14 cellular contexts compared by ENCODE assay signal in the genomic region with DNA sequence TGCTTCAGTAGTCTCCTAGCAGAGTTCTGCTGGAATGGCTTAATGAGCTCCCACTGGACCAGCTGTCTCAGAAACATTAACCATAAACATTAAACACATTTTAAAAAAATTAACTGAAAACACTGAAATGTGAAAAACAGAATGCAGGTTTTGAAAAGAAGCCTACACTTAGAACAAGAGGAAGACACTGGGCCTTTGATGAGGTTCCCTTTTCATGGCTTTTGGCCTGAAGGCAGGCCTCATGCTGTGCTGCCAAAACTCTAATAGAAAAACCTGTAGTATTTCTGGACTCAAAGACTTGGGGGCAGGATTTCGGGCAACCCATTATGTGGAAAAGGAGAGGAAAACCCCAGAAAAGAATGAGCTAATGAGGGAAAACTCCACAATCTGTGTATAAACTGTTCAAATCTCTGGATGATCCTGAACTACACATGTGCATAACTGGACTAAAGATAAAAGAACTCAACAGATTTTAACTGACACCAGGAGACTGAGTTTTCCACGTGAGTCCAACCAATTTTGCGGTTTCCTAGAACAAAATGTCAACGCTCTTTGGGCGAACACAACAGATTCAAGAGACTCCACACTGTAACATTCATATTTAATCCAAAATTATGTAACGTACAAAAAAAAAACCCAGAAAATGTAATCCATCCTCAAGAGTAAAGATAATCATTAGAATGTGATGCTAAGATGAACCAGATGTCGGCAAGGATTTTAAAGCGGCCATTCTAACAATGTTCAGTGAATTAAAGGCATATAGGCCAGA. TPM values are rescaled to one million over a fixed set of nuclear protein-coding genes. Genes with fewer than 3 reads are reported as not detected.
DNase-seq lines count a peak whose midpoint lies in the region; ATAC-seq lines count a peak whose summit lies in the region.
"Had no signal": no experiment of that assay in that cellular context is flagged by ENCODE, and none has a peak within 500 bp of the region (broad histone marks: within the 10 kb centered on the region; RNA-seq: fewer than 3 reads in every experiment).

No MANE protein-coding gene starts in this region.

- no peaks in the 10 kb centered on the region for H3K27me3 ChIP-seq in CD4-positive, alpha-beta memory T cell (ENCODE audit: insufficient read depth, low read length)
- no peaks in the 10 kb centered on the region for H3K27me3 ChIP-seq in naive thymus-derived CD4-positive, alpha-beta T cell (ENCODE audit: control insufficient read depth in 2 of 2, insufficient read depth in 2 of 2, low read length in 2 of 2)

- no peak for DNase-seq in activated naive CD4-positive, alpha-beta T cell treated with anti-CD3 and anti-CD28 coated beads, Interleukin-2, amount 10 ng/mL, durations not matched to agents 7 days and 5 days
- no peak for DNase-seq in activated naive CD4-positive, alpha-beta T cell treated with Interleukin-2 at 50 U/mL for 16 hours
- no peak for DNase-seq in CD4-positive, alpha-beta memory T cell
- peak in 4 of 9 donors; percentile 11 to 14 (median 13) for DNase-seq in naive thymus-derived CD4-positive, alpha-beta T cell
- DNase-seq in KBM-7 (no peak), NCI-H524 treated with DMSO at 0.1 percent for 48 hours (lab: John Stamatoyannopoulos, UW) (no peak)
- DNase-seq: DND-41, GM23248, NCI-H1092 treated with DMSO at 0.1 percent for 48 hours, NCI-H1694 treated with DMSO at 0.1 percent for 48 hours had no signal

- no peaks in the 10 kb centered on the region for H3K9me3 ChIP-seq in CD4-positive, alpha-beta memory T cell (ENCODE audit: control insufficient read depth in 1 of 2, low read length in 2 of 2)
- H3K9me3 ChIP-seq in naive thymus-derived CD4-positive, alpha-beta T cell (ENCODE audit: control insufficient read depth in 2 of 3, low read length in 3 of 3): no peaks in the 10 kb centered on the region
- H3K9me3 ChIP-seq: A549 had no signal

- H3K27ac ChIP-seq in CD4-positive, alpha-beta memory T cell (ENCODE audit: low read depth, low read length): no peak overlapping the region
- H3K27ac ChIP-seq in naive thymus-derived CD4-positive, alpha-beta T cell (ENCODE audit: low read depth, low read length): peak overlapping the region; percentile 46
- H3K27ac ChIP-seq: A549, GM23248 had no signal

- in situ Hi-C loops in KBM-7 (cut with MboI; ENCODE audit: low pct_unique_long_range_greater_than_20kb, low sequenced_read_pairs): no loop called here

- no peak overlapping the region for H3K4me3 ChIP-seq in CD4-positive, alpha-beta memory T cell (ENCODE audit: low read length in 2 of 2)
- peak overlapping the region; percentile 10 for H3K4me3 ChIP-seq in naive thymus-derived CD4-positive, alpha-beta T cell (ENCODE audit: low read length)
- H3K4me3 ChIP-seq: A549, GM23248 had no signal

- H3K36me3 Mint-ChIP-seq in activated naive CD4-positive, alpha-beta T cell treated with anti-CD3 and anti-CD28 coated beads, Interleukin-2, amount 10 ng/mL, durations not matched to agents 7 days and 5 days: peaks cover 80% of the 10 kb centered on the region
- peaks cover 38 to 59% of the 10 kb centered on the region in 2 donors for H3K36me3 Mint-ChIP-seq in CD4-positive, alpha-beta memory T cell
- H3K36me3 Mint-ChIP-seq in activated naive CD8-positive, alpha-beta T cell: peaks cover 5% of the 10 kb centered on the region
- H3K36me3 Mint-ChIP-seq in naive thymus-derived CD4-positive, alpha-beta T cell: peaks cover 4 to 77% (median 16%) of the 10 kb centered on the region in 5 donors

- no peaks in the 10 kb centered on the region for H3K27me3 Mint-ChIP-seq in activated naive CD4-positive, alpha-beta T cell treated with anti-CD3 and anti-CD28 coated beads, Interleukin-2, amount 10 ng/mL, durations not matched to agents 7 days and 5 days
- no peaks in the 10 kb centered on the region for H3K27me3 Mint-ChIP-seq in CD4-positive, alpha-beta memory T cell
- no peaks in the 10 kb centered on the region for H3K27me3 Mint-ChIP-seq in activated naive CD8-positive, alpha-beta T cell
- H3K27me3 Mint-ChIP-seq in naive thymus-derived CD4-positive, alpha-beta T cell: no peaks in the 10 kb centered on the region

- ATAC-seq in naive thymus-derived CD4-positive, alpha-beta T cell: no peak
- ATAC-seq in HG03571 (IDR thresholded peaks at IDR 0.05; ENCODE audit: unreplicated experiment): no peak
- ATAC-seq: A549, HCT116 had no signal

- no peaks in the 10 kb centered on the region for H3K36me3 ChIP-seq in CD4-positive, alpha-beta memory T cell (ENCODE audit: insufficient read depth, low read length)
- peaks cover 0 to 12% (median 0%) of the 10 kb centered on the region in 3 experiments for H3K36me3 ChIP-seq in naive thymus-derived CD4-positive, alpha-beta T cell (ENCODE audit: control insufficient read depth in 2 of 3, insufficient read depth in 3 of 3, low read length in 3 of 3)

- POLR2A ChIA-PET in CD4-positive, alpha-beta memory T cell (lab: Charles Lee; ENCODE audit: partially characterized antibody): interaction anchor here (1.1 to 7.8 kb wide), 3 partner anchors 10 to 34 kb away, joined by 5 to 64 read pairs (median 29); a partner anchor contains a TSS
- POLR2A ChIA-PET in naive thymus-derived CD4-positive, alpha-beta T cell (lab: Charles Lee): interaction anchor here (0.6 to 2.8 kb wide), 4 partner anchors 25 to 131 kb away, joined by 3 to 8 read pairs (median 4); no protein-coding TSS in a partner anchor

- H3K4me1 ChIP-seq in CD4-positive, alpha-beta memory T cell (ENCODE audit: insufficient read depth, low read length): peaks cover 36% of the 10 kb centered on the region
- H3K4me1 ChIP-seq in naive thymus-derived CD4-positive, alpha-beta T cell (ENCODE audit: control insufficient read depth in 2 of 2, insufficient read depth in 2 of 2, low read length in 2 of 2): peaks cover 34 to 39% of the 10 kb centered on the region in 2 donors
- H3K4me1 ChIP-seq: A549 had no signal

- peak overlapping the region; percentile 34 for H3K27ac Mint-ChIP-seq in activated naive CD4-positive, alpha-beta T cell treated with anti-CD3 and anti-CD28 coated beads, Interleukin-2, amount 10 ng/mL, durations not matched to agents 7 days and 5 days
- H3K27ac Mint-ChIP-seq in CD4-positive, alpha-beta memory T cell: peak overlapping the region; percentile 41 to 88 (median 62)
- H3K27ac Mint-ChIP-seq in activated naive CD8-positive, alpha-beta T cell: peak overlapping the region; percentile 76
- H3K27ac Mint-ChIP-seq in naive thymus-derived CD4-positive, alpha-beta T cell: peak overlapping the region in 8 of 9 donors; percentile 66 to 95 (median 84)

- intact Hi-C loops in CD4-positive, alpha-beta memory T cell (cut with micrococcal nuclease): no loop called here
- intact Hi-C loops in naive thymus-derived CD4-positive, alpha-beta T cell (cut with micrococcal nuclease): loop anchor here in 1 of 2 donors (2.0 kb wide), 2 partner anchors 25 to 57 kb away; no protein-coding TSS in a partner anchor

- peaks cover 77% of the 10 kb centered on the region for H3K4me1 Mint-ChIP-seq in activated naive CD4-positive, alpha-beta T cell treated with anti-CD3 and anti-CD28 coated beads, Interleukin-2, amount 10 ng/mL, durations not matched to agents 7 days and 5 days
- H3K4me1 Mint-ChIP-seq in CD4-positive, alpha-beta memory T cell: peaks cover 53 to 84% (median 67%) of the 10 kb centered on the region in 4 donors
- H3K4me1 Mint-ChIP-seq in activated naive CD8-positive, alpha-beta T cell (ENCODE audit: low read depth): peaks cover 84% of the 10 kb centered on the region
- peaks cover 48 to 98% (median 91%) of the 10 kb centered on the region in 7 donors for H3K4me1 Mint-ChIP-seq in naive thymus-derived CD4-positive, alpha-beta T cell

- CTCF ChIA-PET in activated naive CD4-positive, alpha-beta T cell treated with anti-CD3 and anti-CD28 coated beads, Interleukin-2, amount 10 ng/mL, durations not matched to agents 7 days and 5 days (lab: Charles Lee): no interaction called here
- CTCF ChIA-PET in CD4-positive, alpha-beta memory T cell (lab: Charles Lee; ENCODE audit: partially characterized antibody): interaction anchor here (0.6 to 4.5 kb wide), 2 partner anchors 35 to 55 kb away, joined by 4 to 33 read pairs; a partner anchor contains a TSS
- CTCF ChIA-PET in naive thymus-derived CD4-positive, alpha-beta T cell (lab: Charles Lee): interaction anchor here (0.5 to 1.5 kb wide), 3 partner anchors 11 to 22 kb away, joined by 3 to 6 read pairs (median 3); no protein-coding TSS in a partner anchor

- peaks cover 10% of the 10 kb centered on the region for H3K9me3 Mint-ChIP-seq in activated naive CD4-positive, alpha-beta T cell treated with anti-CD3 and anti-CD28 coated beads, Interleukin-2, amount 10 ng/mL, durations not matched to agents 7 days and 5 days
- no peaks in the 10 kb centered on the region for H3K9me3 Mint-ChIP-seq in CD4-positive, alpha-beta memory T cell
- H3K9me3 Mint-ChIP-seq in activated naive CD8-positive, alpha-beta T cell (ENCODE audit: low read depth): no peaks in the 10 kb centered on the region
- H3K9me3 Mint-ChIP-seq in naive thymus-derived CD4-positive, alpha-beta T cell: peaks cover 0 to 9% (median 0%) of the 10 kb centered on the region in 11 donors

- H3K4me3 Mint-ChIP-seq in activated naive CD4-positive, alpha-beta T cell treated with anti-CD3 and anti-CD28 coated beads, Interleukin-2, amount 10 ng/mL, durations not matched to agents 7 days and 5 days: no peak overlapping the region
- peak overlapping the region in 3 of 8 donors; percentile 14 to 37 (median 16) for H3K4me3 Mint-ChIP-seq in CD4-positive, alpha-beta memory T cell
- no peak overlapping the region for H3K4me3 Mint-ChIP-seq in activated naive CD8-positive, alpha-beta T cell
- H3K4me3 Mint-ChIP-seq in naive thymus-derived CD4-positive, alpha-beta T cell: peak overlapping the region in 8 of 10 donors; percentile 14 to 75 (median 58)

RNA-seq across cellular contexts. Expression of a gene that starts 32.9 kb away (rescaled TPM):
- 10 to 100 TPM; 24.1 to 29.7 TPM for total RNA-seq in CD4-positive, alpha-beta memory T cell
- 10 to 100 TPM; 55.1 to 69.2 TPM for polyA plus RNA-seq in CD4-positive, alpha-beta memory T cell
- total RNA-seq in naive thymus-derived CD4-positive, alpha-beta T cell: 10 to 100 TPM; 23.7 to 67.3 (median 40.7) TPM
- 10 to 100 TPM; 43.4 to 62.6 TPM for polyA plus RNA-seq in naive thymus-derived CD4-positive, alpha-beta T cell
- polyA plus RNA-seq: A549 had no signal

Comparison
In these comparisons a context has a peak if more than half of its experiments do, and no peak if none do; other contexts are left out.
1. H3K27ac Mint-ChIP-seq: peak in every context shown above with its lines; median percentile 84 in naive thymus-derived CD4-positive, alpha-beta T cell; 76 in activated naive CD8-positive, alpha-beta T cell; 62 in CD4-positive, alpha-beta memory T cell; 34 in activated naive CD4-positive, alpha-beta T cell treated with anti-CD3 and anti-CD28 coated beads, Interleukin-2, amount 10 ng/mL, durations not matched to agents 7 days and 5 days.
2. H3K4me3 Mint-ChIP-seq: peak in naive thymus-derived CD4-positive, alpha-beta T cell (8 of 10); none in activated naive CD4-positive, alpha-beta T cell treated with anti-CD3 and anti-CD28 coated beads, Interleukin-2, amount 10 ng/mL, durations not matched to agents 7 days and 5 days (single experiment) and activated naive CD8-positive, alpha-beta T cell (single experiment).